Comparison of ENCODE assay signal across 8 cellular contexts in genomic region chr7:1758417-1758858, GRCh38.
DNase-seq lines count a peak whose midpoint lies in the region; ATAC-seq, FAIRE-seq and TF ChIP-seq lines count a peak whose summit lies in the region.

No MANE protein-coding gene starts in this region.

- H3K9ac ChIP-seq in OCI-LY3 (ENCODE audit: low read length), result no peak overlapping the region

- intact Hi-C loops in pancreas (cut with DNase I), result no loop called here

- H3K27ac ChIP-seq in OCI-LY3 (ENCODE audit: low read length) (no peak overlapping the region), pancreas (no peak overlapping the region)

- H4K20me1 ChIP-seq in OCI-LY3 (ENCODE audit: insufficient read depth, low read length), result no peaks in the 10 kb centered on the region

- no peak for TF ChIP-seq POLR2A in erythroblast (IDR thresholded peaks at IDR 0.05; ENCODE audit: low read length)

- no peak overlapping the region for H2AFZ ChIP-seq in OCI-LY3 (ENCODE audit: low read depth, low read length)

- WGBS in pancreas, 2 donors, result 17 to 30% methylated on average over 2 to 5 of the region's 5 CpGs

- H3K4me1 ChIP-seq in OCI-LY3 (ENCODE audit: low read length) (peaks cover 9% of the 10 kb centered on the region), pancreas (no peaks in the 10 kb centered on the region)

- H3K4me2 ChIP-seq in OCI-LY3 (ENCODE audit: low read length), result no peak overlapping the region

- DNase-seq in 8988T (peak; percentile 27), GM06990 (ENCODE audit: extremely low read depth, insufficient read length) (no peak), erythroblast (lab: John Stamatoyannopoulos, UW) (peak; percentile 15 to 22), pancreas (peak in 4 of 6 donors; percentile 26 to 81 (median 53))
- DNase-seq in activated CD4-positive, CD25-positive, alpha-beta regulatory T cell treated with anti-CD3 and anti-CD28 coated beads, Interleukin-2, amount 50 U/mL, for 72 hours, result no peak

- H3K27me3 ChIP-seq in GM06990 (replicated peaks; ENCODE audit: control insufficient read depth, insufficient read depth, low read length), result no peaks in the 10 kb centered on the region; the same call in 1 of the 2 replicates
- peaks cover 19% of the 10 kb centered on the region for H3K27me3 ChIP-seq in OCI-LY3 (ENCODE audit: low read depth, low read length)
- peaks cover 0 to 13% (median 0%) of the 10 kb centered on the region in 4 donors for H3K27me3 ChIP-seq in pancreas

- no peaks in the 10 kb centered on the region for H3K36me3 ChIP-seq in GM06990 (ENCODE audit: control insufficient read depth, insufficient read depth, low read length)
- no peaks in the 10 kb centered on the region for H3K36me3 ChIP-seq in OCI-LY3 (replicated peaks; ENCODE audit: low read depth, low read length)
- no peaks in the 10 kb centered on the region for H3K36me3 ChIP-seq in pancreas

- H3K79me2 ChIP-seq in OCI-LY3 (ENCODE audit: low read length), result no peaks in the 10 kb centered on the region

- TF ChIP-seq CTCF in GM06990 (IDR thresholded peaks at IDR 0.05; ENCODE audit: insufficient read depth, low read length, poor library complexity, severe bottlenecking) (peak; percentile 71), OCI-LY3 (IDR thresholded peaks at IDR 0.05; ENCODE audit: low read depth, low read length) (peak; percentile 30), pancreas (IDR thresholded peaks at IDR 0.05) (peak in 1 of 4 donors; percentile 12)

- FAIRE-seq in pancreas (lab: Jason Lieb, UNC), result no peak

- no peak overlapping the region for H3K4me3 ChIP-seq in GM06990 (replicated peaks; ENCODE audit: low read depth, low read length)
- H3K4me3 ChIP-seq in OCI-LY3 (ENCODE audit: low read length), result no peak overlapping the region
- H3K4me3 ChIP-seq in pancreas, result no peak overlapping the region

- ATAC-seq in pancreas (peak in 3 of 4 donors; percentile 62 to 86 (median 76)), HG03469 (IDR thresholded peaks at IDR 0.05; ENCODE audit: unreplicated experiment) (no peak), HG02981 (IDR thresholded peaks at IDR 0.05; ENCODE audit: unreplicated experiment) (no peak)

- H3K9me3 ChIP-seq in OCI-LY3 (ENCODE audit: insufficient read depth, low read length) (no peaks in the 10 kb centered on the region), pancreas (no peaks in the 10 kb centered on the region)

Comparison
In these comparisons a context has a peak if more than half of its experiments do, and no peak if none do; other contexts are left out.
1. DNase-seq: peak in 8988T (single experiment), erythroblast (2 of 2) and pancreas (4 of 6); none in GM06990 (single experiment) and activated CD4-positive, CD25-positive, alpha-beta regulatory T cell treated with anti-CD3 and anti-CD28 coated beads, Interleukin-2, amount 50 U/mL, for 72 hours (single experiment).
2. ATAC-seq: peak in pancreas (3 of 4); none in HG03469 (single experiment) and HG02981 (single experiment).